In the genomic region with DNA sequence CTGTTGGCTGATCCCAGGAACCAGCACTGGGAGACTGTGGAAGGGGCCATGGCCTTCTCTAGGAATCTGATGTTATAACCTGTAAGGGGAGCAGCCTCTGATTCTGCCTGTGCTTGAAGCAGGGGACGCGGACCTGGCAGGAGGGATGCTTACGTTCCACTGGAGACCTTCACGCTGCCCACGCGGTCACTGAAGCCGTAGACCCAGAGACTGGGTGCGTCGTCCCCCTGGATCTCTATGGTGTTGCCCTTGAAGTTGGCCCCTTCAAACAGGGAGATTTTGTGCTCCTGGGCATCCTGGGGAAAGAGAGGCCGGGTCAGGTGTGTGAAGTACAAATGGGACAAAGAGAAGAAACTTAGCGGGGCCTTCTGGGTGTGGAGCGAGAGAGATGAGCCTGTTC, we compare ENCODE assay signal across 26 cellular contexts. TPM values are rescaled to one million over a fixed set of nuclear protein-coding genes. Genes with fewer than 3 reads are reported as not detected.
"Had no signal": no experiment of that assay in that cellular context is flagged by ENCODE, and none has a peak within 500 bp of the region (broad histone marks: within the 10 kb centered on the region; RNA-seq: fewer than 3 reads in every experiment).

No MANE protein-coding gene starts in this region.

- H3K9me3 Mint-ChIP-seq: activated naive CD4-positive, alpha-beta T cell treated with anti-CD3 and anti-CD28 coated beads, Interleukin-2, amount 50 U/mL, for 24 hours; activated T-cell treated with anti-CD3 and anti-CD28 coated beads, Interleukin-2, amount 50 U/mL, for 24 hours; activated T-helper 1 cell treated with anti-CD3 and anti-CD28 coated beads, Interleukin-12 subunit alpha, Interleukin-12 subunit beta, Interleukin-2, Interleukin-4 antibody, amounts not matched to agents 30 ng/mL and 10 ng/mL and 1 ng/mL, durations not matched to agents 14 hours and 24 hours and 36 hours; T-helper 1 cell treated with Interleukin-12 subunit alpha and Interleukin-12 subunit beta and Interleukin-4 antibody, amounts not matched to agents 30 μg/mL and 1 μg/mL, for 36 hours had no signal

- H3K27me3 ChIP-seq: breast epithelium, MG63, SJSA1 had no signal

- ATAC-seq: activated CD4-positive, CD25-positive, alpha-beta regulatory T cell treated with anti-CD3 and anti-CD28 coated beads, Interleukin-2, amount 50 U/mL, for 24 hours; activated CD8-positive, alpha-beta memory T cell treated with anti-CD3 and anti-CD28 coated beads, Interleukin-2, amount 10 ng/mL, durations not matched to agents 7 days and 5 days; PC-3 had no signal

- DNase-seq: activated CD4-positive, alpha-beta T cell treated with anti-CD3 and anti-CD28 coated beads for 48 hours; activated CD4-positive, alpha-beta T cell treated with anti-CD3 and anti-CD28 coated beads, Interleukin-2, amount 50 U/mL, for 4 hours; activated CD8-positive, alpha-beta memory T cell treated with anti-CD3 and anti-CD28 coated beads, Interleukin-2, amount 10 ng/mL, durations not matched to agents 7 days and 5 days; activated effector memory CD4-positive, alpha-beta T cell treated with Interleukin-2 at 50 U/mL for 16 hours; activated naive CD4-positive, alpha-beta T cell; activated T-cell treated with anti-CD3 and anti-CD28 coated beads, Interleukin-2, amount 50 U/mL, for 24 hours; aorta; caudate nucleus; MG63; MV-4-11; NCI-H1092 treated with DMSO at 0.1 percent for 48 hours; NCI-H1417 treated with DMSO at 0.1 percent for 48 hours; NCI-H1694; NCI-H2029; NCI-H2107; NCI-H345; NCI-H510A; NCI-H526 treated with DMSO at 0.1 percent for 48 hours; PC-3; SHP77 had no signal

- H3K27ac Mint-ChIP-seq: activated CD8-positive, alpha-beta memory T cell treated with anti-CD3 and anti-CD28 coated beads, Interleukin-2, amount 10 ng/mL, durations not matched to agents 7 days and 5 days; activated naive CD4-positive, alpha-beta T cell treated with anti-CD3 and anti-CD28 coated beads, Interleukin-2, amount 50 U/mL, for 24 hours; activated T-cell treated with anti-CD3 and anti-CD28 coated beads, Interleukin-2, amount 50 U/mL, for 24 hours; activated T-helper 1 cell treated with anti-CD3 and anti-CD28 coated beads, Interleukin-12 subunit alpha, Interleukin-12 subunit beta, Interleukin-2, Interleukin-4 antibody, amounts not matched to agents 30 ng/mL and 10 ng/mL and 1 ng/mL, durations not matched to agents 14 hours and 24 hours and 36 hours; T-helper 1 cell treated with Interleukin-12 subunit alpha and Interleukin-12 subunit beta and Interleukin-4 antibody, amounts not matched to agents 30 μg/mL and 1 μg/mL, for 36 hours had no signal

- H3K4me3 ChIP-seq: breast epithelium, MG63, SJSA1 had no signal

- H3K4me1 ChIP-seq: breast epithelium had no signal

- H3K27me3 Mint-ChIP-seq: activated CD8-positive, alpha-beta memory T cell treated with anti-CD3 and anti-CD28 coated beads, Interleukin-2, amount 10 ng/mL, durations not matched to agents 7 days and 5 days; activated naive CD4-positive, alpha-beta T cell treated with anti-CD3 and anti-CD28 coated beads, Interleukin-2, amount 50 U/mL, for 24 hours; activated T-cell treated with anti-CD3 and anti-CD28 coated beads, Interleukin-2, amount 50 U/mL, for 24 hours had no signal

- H3K27ac ChIP-seq: breast epithelium, SJSA1 had no signal

- H3K36me3 ChIP-seq: breast epithelium, MG63, SJSA1 had no signal

- H3K9me3 ChIP-seq: breast epithelium, MG63, SJSA1 had no signal

- H3K4me3 Mint-ChIP-seq: activated CD8-positive, alpha-beta memory T cell treated with anti-CD3 and anti-CD28 coated beads, Interleukin-2, amount 10 ng/mL, durations not matched to agents 7 days and 5 days; activated naive CD4-positive, alpha-beta T cell treated with anti-CD3 and anti-CD28 coated beads, Interleukin-2, amount 50 U/mL, for 24 hours; activated T-cell treated with anti-CD3 and anti-CD28 coated beads, Interleukin-2, amount 50 U/mL, for 24 hours; activated T-helper 1 cell treated with anti-CD3 and anti-CD28 coated beads, Interleukin-12 subunit alpha, Interleukin-12 subunit beta, Interleukin-2, Interleukin-4 antibody, amounts not matched to agents 30 ng/mL and 10 ng/mL and 1 ng/mL, durations not matched to agents 14 hours and 24 hours and 36 hours; T-helper 1 cell treated with Interleukin-12 subunit alpha and Interleukin-12 subunit beta and Interleukin-4 antibody, amounts not matched to agents 30 μg/mL and 1 μg/mL, for 36 hours had no signal

- H3K36me3 Mint-ChIP-seq: activated CD8-positive, alpha-beta memory T cell treated with anti-CD3 and anti-CD28 coated beads, Interleukin-2, amount 10 ng/mL, durations not matched to agents 7 days and 5 days; activated naive CD4-positive, alpha-beta T cell treated with anti-CD3 and anti-CD28 coated beads, Interleukin-2, amount 50 U/mL, for 24 hours had no signal

RNA-seq across cellular contexts. Expression of a gene that starts 16.1 kb away (rescaled TPM):
- total RNA-seq: activated T-helper 1 cell treated with anti-CD3 and anti-CD28 coated beads, Interleukin-12 subunit alpha, Interleukin-12 subunit beta, Interleukin-2, Interleukin-4 antibody, amounts not matched to agents 30 ng/mL and 10 ng/mL and 1 ng/mL, durations not matched to agents 14 hours and 24 hours and 36 hours; PC-3; SJSA1 had no signal

RNA-seq across cellular contexts. Expression of a gene that starts 20.0 kb away (rescaled TPM):
- total RNA-seq: activated T-helper 1 cell treated with anti-CD3 and anti-CD28 coated beads, Interleukin-12 subunit alpha, Interleukin-12 subunit beta, Interleukin-2, Interleukin-4 antibody, amounts not matched to agents 30 ng/mL and 10 ng/mL and 1 ng/mL, durations not matched to agents 14 hours and 24 hours and 36 hours; aorta; breast epithelium; PC-3; SJSA1 had no signal
- polyA plus RNA-seq: aorta had no signal
